ENCODE assay signal across 9 cellular contexts in the genomic region with DNA sequence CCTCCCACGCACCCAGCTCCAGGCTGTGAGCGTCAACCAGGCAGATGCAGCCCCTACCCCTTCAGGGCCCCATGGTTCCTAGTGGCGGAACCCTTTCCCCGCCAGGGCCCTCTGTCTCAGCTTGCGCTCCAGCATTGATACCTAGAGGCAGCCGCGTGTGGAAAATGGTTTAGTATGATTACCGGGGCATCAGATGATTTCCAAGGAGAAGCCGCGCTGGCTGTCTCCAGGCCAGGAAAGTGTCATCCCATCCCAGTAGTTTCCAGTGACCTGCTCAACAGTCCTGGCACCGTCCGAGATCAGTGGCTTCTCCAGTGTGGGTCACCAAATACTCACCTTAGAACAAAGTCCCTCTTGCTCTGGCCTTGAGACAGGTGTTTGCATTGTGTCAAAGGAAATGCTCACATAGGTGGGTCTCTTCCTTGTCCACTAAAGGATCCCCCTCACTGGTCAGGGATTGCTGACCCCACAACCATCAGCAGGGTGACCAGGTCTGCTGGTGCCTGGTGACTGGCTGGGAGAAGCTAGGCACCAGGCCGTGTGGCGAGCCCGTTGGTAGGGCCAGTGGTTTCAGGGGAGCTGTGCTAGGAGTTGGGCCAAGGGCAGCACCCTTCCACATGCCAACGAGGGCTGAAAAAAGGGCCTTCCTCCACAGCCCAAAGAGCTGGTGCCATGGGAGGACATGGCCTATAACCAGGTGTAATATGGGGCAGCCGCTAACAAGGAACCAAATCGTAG.
"Had no signal": no experiment of that assay in that cellular context is flagged by ENCODE, and none has a peak within 500 bp of the region (broad histone marks: within the 10 kb centered on the region; RNA-seq: fewer than 3 reads in every experiment).

No MANE protein-coding gene starts in this region.

- H3K4me1 Mint-ChIP-seq: activated naive CD8-positive, alpha-beta T cell treated with anti-CD3 and anti-CD28 coated beads, Interleukin-2, amount 50 U/mL, for 24 hours; neural crest cell had no signal

- H3K4me3 Mint-ChIP-seq: activated naive CD8-positive, alpha-beta T cell treated with anti-CD3 and anti-CD28 coated beads, Interleukin-2, amount 50 U/mL, for 24 hours; neural crest cell had no signal

- H3K27ac Mint-ChIP-seq: activated naive CD8-positive, alpha-beta T cell treated with anti-CD3 and anti-CD28 coated beads, Interleukin-2, amount 50 U/mL, for 24 hours had no signal

- H3K27me3 Mint-ChIP-seq: activated naive CD8-positive, alpha-beta T cell treated with anti-CD3 and anti-CD28 coated beads, Interleukin-2, amount 50 U/mL, for 24 hours had no signal

- DNase-seq: activated CD4-positive, alpha-beta T cell treated with anti-CD3 and anti-CD28 coated beads, Interleukin-2, amount 50 U/mL, for 4 hours; activated naive CD4-positive, alpha-beta T cell treated with Interleukin-2 at 50 U/mL for 16 hours; activated naive CD8-positive, alpha-beta T cell treated with anti-CD3 and anti-CD28 coated beads, Interleukin-2, amount 50 U/mL, for 24 hours; foreskin keratinocyte; mesendoderm; retina; stimulated activated CD4-positive, alpha-beta T cell treated with anti-CD3 and anti-CD28 coated beads, Interleukin-4, amount 100 ng/mL, for 4 hours had no signal

- H3K9me3 Mint-ChIP-seq: neural crest cell had no signal

- ATAC-seq: activated CD4-positive, CD25-positive, alpha-beta regulatory T cell treated with anti-CD3 and anti-CD28 coated beads, Interleukin-2, amount 50 U/mL, for 24 hours; activated naive CD8-positive, alpha-beta T cell treated with anti-CD3 and anti-CD28 coated beads, Interleukin-2, amount 50 U/mL, for 24 hours; foreskin keratinocyte had no signal
